20 cellular contexts compared by ENCODE assay signal in the genomic region with DNA sequence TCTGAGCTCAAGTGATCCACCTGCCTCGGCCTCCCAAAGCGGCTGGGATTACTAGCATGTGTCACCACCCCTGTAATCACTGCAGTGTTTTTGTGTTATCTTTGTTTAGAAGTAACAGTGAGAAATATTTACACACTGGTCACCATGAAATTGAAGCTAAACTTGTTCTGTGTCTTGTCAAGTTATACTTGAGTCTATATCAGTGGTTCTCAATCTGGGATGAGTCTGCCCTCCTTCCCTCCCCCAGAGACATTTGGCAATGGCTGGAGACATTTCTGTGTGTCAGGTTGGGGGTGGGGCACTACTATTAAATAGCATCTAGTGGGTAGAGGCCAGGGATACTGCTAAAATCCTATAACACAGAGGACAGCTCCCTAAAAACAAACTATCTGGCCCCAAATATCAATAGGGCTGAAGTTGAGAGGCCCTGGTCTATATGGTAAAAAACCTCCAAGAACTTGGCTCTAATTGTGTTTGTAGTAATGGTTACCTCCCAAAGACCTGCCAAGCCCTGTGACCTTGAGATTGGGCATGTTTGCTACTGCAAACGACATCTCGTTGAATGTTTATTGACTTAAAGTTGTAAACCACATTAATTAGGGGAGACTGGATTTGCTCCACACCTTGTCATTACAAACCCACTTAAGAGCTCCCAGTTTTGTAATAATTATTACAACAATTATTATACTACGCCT. TPM values are rescaled to one million over a fixed set of nuclear protein-coding genes. Genes with fewer than 3 reads are reported as not detected.
DNase-seq lines count a peak whose midpoint lies in the region; TF ChIP-seq lines count a peak whose summit lies in the region.
"Had no signal": no experiment of that assay in that cellular context is flagged by ENCODE, and none has a peak within 500 bp of the region (broad histone marks: within the 10 kb centered on the region; RNA-seq: fewer than 3 reads in every experiment).

No MANE protein-coding gene starts in this region.

- DNase-seq in NCI-H1417 (lab: John Stamatoyannopoulos, UW): peak in 2 of 3 experiments; percentile 3 to 14
- no peak for DNase-seq in NCI-H1417 treated with DMSO at 0.1 percent for 48 hours (lab: John Stamatoyannopoulos, UW)
- peak; percentile 6 for DNase-seq in NCI-H1105 (lab: John Stamatoyannopoulos, UW)
- peak; percentile 26 for DNase-seq in fibroblast of mammary gland (ENCODE audit: low read depth)
- DNase-seq in mesothelial cell of epicardium (ENCODE audit: low spot score in 2 of 2, unreplicated experiment in 2 of 2): no peak
- DNase-seq in DMS 273 treated with DMSO at 0.1 percent for 48 hours (lab: John Stamatoyannopoulos, UW): no peak
- DNase-seq in H7: no peak
- DNase-seq in NCI-H345 treated with DMSO at 0.1 percent for 48 hours (lab: John Stamatoyannopoulos, UW; ENCODE audit: unreplicated experiment): no peak
- DNase-seq: 8988T, DMS153, GOT3, KBM-7, NCI-H146, NCI-H2227 treated with DMSO at 0.1 percent for 48 hours, NCI-H526, SJCRH30 had no signal

- H3K4me3 Mint-ChIP-seq in mesothelial cell of epicardium: no peak overlapping the region

- no peaks in the 10 kb centered on the region for H3K27me3 ChIP-seq in H7 (ENCODE audit: control insufficient read depth, insufficient read depth, low read length)
- H3K27me3 ChIP-seq: BLaER1 treated with 17β-estradiol and CSF1 and Interleukin-3, amounts not matched to agents 10 nM and 100 nM; SJCRH30 had no signal

- H3K36me3 Mint-ChIP-seq in mesothelial cell of epicardium: peaks cover 12% of the 10 kb centered on the region

- no peaks in the 10 kb centered on the region for H3K27me3 Mint-ChIP-seq in mesothelial cell of epicardium (ENCODE audit: low read depth)

- no peaks in the 10 kb centered on the region for H3K9me3 Mint-ChIP-seq in mesothelial cell of epicardium

- H3K4me3 ChIP-seq in fibroblast of mammary gland (ENCODE audit: control insufficient read depth, low read depth, low read length) (no peak overlapping the region), H7 (ENCODE audit: insufficient read depth, low read depth, low read length) (no peak overlapping the region)
- H3K4me3 ChIP-seq: BLaER1 treated with 17β-estradiol and CSF1 and Interleukin-3, amounts not matched to agents 10 nM and 100 nM; SJCRH30 had no signal

- peaks cover 6% of the 10 kb centered on the region for H3K36me3 ChIP-seq in H7 (replicated peaks; ENCODE audit: control insufficient read depth, insufficient read depth, low read length)

- no peaks in the 10 kb centered on the region for H3K4me1 Mint-ChIP-seq in mesothelial cell of epicardium

- no peak for TF ChIP-seq CTCF in fibroblast of mammary gland (conservative IDR thresholded peaks at IDR 0.05; ENCODE audit: control insufficient read depth, insufficient read depth, low read depth, low read length)
- TF ChIP-seq CTCF in mesothelial cell of epicardium (IDR thresholded peaks at IDR 0.05; ENCODE audit: unreplicated experiment): no peak

- peak overlapping the region; percentile 66 for H3K27ac Mint-ChIP-seq in mesothelial cell of epicardium

RNA-seq across cellular contexts. Expression of a gene that starts 6.9 kb away (rescaled TPM):
- total RNA-seq in mesothelial cell of epicardium: 7.5 to 7.9 TPM (median 7.7 TPM) in 3 replicates
- 12.9 and 15.3 TPM in 2 replicates for total RNA-seq in H7 (2014; rRNA removed; shearing (Covaris generic))

RNA-seq across cellular contexts. Expression of a gene that starts 18.6 kb away (rescaled TPM):
- 0.45 to 0.99 TPM (median 0.47 TPM) in 3 replicates for total RNA-seq in mesothelial cell of epicardium
- not detected in 2 replicates for total RNA-seq in H7 (2014; rRNA removed; shearing (Covaris generic))
- total RNA-seq: M059J, RPMI7951, SJCRH30 had no signal

RNA-seq across cellular contexts. Expression of a gene that starts 23.4 kb away (rescaled TPM):
- not detected in 3 replicates for total RNA-seq in mesothelial cell of epicardium
- not detected in 2 replicates for total RNA-seq in H7 (2014; rRNA removed; shearing (Covaris generic))
- total RNA-seq: OCI-LY7, RPMI7951, SJCRH30 had no signal

RNA-seq across cellular contexts. Expression of a gene that starts 36.4 kb away (rescaled TPM):
- total RNA-seq in mesothelial cell of epicardium: 0.27 to 0.54 TPM (median 0.43 TPM) in 3 replicates
- 2.0 and 3.0 TPM in 2 replicates for total RNA-seq in H7 (2014; rRNA removed; shearing (Covaris generic))
- total RNA-seq: M059J, OCI-LY7, RPMI7951, SJCRH30 had no signal

RNA-seq across cellular contexts. Expression of a gene that starts 40.8 kb away (rescaled TPM):
- total RNA-seq in mesothelial cell of epicardium: not detected in 3 replicates
- total RNA-seq in H7 (2014; rRNA removed; shearing (Covaris generic)): not detected in 2 replicates
- total RNA-seq: M059J, OCI-LY7, RPMI7951, SJCRH30 had no signal

Comparison
In these comparisons a context has a peak if more than half of its experiments do, and no peak if none do; other contexts are left out.
1. DNase-seq: peak in NCI-H1417 (2 of 3), NCI-H1105 (single experiment) and fibroblast of mammary gland (single experiment); none in NCI-H1417 treated with DMSO at 0.1 percent for 48 hours (single experiment), mesothelial cell of epicardium (0 of 2), DMS 273 treated with DMSO at 0.1 percent for 48 hours (single experiment), H7 (single experiment) and NCI-H345 treated with DMSO at 0.1 percent for 48 hours (single experiment).